ENCODE assay signal across 9 cellular contexts in the genomic region with DNA sequence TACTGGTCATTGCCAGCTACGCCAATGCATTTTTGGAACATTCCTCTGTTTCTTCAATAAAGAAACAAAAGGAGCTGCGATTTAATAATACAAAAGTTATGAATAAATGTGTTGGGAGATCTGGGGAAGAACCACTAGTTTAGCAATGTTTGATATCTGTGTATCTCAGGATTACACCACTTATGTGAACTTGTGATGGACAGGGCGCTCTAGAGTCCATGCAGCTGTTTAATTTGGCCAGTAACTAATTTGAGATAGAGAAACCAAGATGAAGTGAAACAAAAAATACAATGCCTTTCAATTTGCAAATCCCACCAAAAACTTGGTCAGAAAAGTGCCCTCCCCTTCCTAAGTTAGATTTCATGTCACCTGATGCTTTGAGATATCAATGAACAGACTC. TPM values are rescaled to one million over a fixed set of nuclear protein-coding genes. Genes with fewer than 3 reads are reported as not detected.
"Had no signal": no experiment of that assay in that cellular context is flagged by ENCODE, and none has a peak within 500 bp of the region (broad histone marks: within the 10 kb centered on the region; RNA-seq: fewer than 3 reads in every experiment).

No MANE protein-coding gene starts in this region.

- DNase-seq: IMR-90, KBM-7, KG1 had no signal

- H3K4me3 Mint-ChIP-seq: IgD-negative memory B cell had no signal

- H3K27ac ChIP-seq: HL-60 had no signal

- H3K36me3 Mint-ChIP-seq: IgD-negative memory B cell had no signal

- H3K4me3 ChIP-seq: K562 had no signal

- H3K27ac Mint-ChIP-seq: IgD-negative memory B cell had no signal

- ATAC-seq: K562 had no signal

- H3K4me1 Mint-ChIP-seq: IgD-negative memory B cell had no signal

- FAIRE-seq: HTR-8/SVneo, K562 had no signal

RNA-seq across cellular contexts. Expression of gene DCDC2C, which starts 6.8 kb away (rescaled TPM):
- total RNA-seq: HT-29, IMR-90, K562 had no signal
- polyA plus RNA-seq: IgD-negative memory B cell, IMR-90, K562 had no signal

RNA-seq across cellular contexts. Expression of gene ALLC, which starts 38.5 kb away (rescaled TPM):
- total RNA-seq: HT-29, HT1080, IMR-90, K562 had no signal
- polyA plus RNA-seq: IgD-negative memory B cell, IMR-90, K562 had no signal
